1 cellular context compared by ENCODE assay signal in the genomic region with DNA sequence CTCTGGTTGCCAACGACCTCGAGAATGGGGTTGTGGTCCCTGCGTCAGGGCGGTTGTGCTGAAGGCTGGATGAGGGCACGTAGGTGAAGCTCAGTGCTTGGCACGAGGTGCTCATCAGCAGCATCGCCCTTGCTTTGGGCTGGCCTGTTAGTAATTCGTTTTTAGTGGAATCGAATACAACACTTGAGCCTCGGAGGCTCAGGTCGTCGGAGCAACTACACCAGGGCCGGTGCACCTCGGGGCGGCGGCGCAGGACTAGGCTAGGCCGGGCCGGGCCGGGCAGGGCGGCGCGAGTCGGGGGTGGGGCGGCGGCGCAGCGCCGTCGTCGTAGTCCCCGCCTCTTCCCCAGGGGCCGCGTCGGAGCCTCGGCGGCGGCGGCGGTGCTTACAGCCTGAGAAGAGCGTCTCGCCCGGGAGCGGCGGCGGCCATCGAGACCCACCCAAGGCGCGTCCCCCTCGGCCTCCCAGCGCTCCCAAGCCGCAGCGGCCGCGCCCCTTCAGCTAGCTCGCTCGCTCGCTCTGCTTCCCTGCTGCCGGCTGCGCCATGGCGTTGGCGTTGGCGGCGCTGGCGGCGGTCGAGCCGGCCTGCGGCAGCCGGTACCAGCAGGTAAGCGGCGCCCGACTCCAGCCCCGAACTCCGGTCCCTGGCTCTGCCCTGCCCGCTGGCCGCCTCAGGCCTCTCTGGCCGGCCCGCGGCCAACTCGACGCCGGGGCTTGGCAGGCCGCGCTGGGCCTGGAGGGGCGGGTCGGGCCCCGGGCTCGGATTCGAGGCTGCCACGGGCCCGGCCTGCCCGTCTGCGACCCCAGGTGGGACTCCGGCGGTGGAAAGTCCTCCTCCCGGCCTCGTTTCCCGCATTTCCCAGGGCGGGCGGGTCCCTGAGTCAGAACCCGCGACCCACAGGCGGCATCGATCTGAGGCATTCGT.
TF ChIP-seq lines count a peak whose summit lies in the region.

A gene with protein sequence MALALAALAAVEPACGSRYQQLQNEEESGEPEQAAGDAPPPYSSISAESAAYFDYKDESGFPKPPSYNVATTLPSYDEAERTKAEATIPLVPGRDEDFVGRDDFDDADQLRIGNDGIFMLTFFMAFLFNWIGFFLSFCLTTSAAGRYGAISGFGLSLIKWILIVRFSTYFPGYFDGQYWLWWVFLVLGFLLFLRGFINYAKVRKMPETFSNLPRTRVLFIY (plus strand): TSS at position 348 of the 924 bp plus-strand sequence. CDS start 196 bp downstream, at position 544.

TF ChIP-seq in WTC11, 78 proteins besides CTCF, POLR2A, EP300 and RAD21 (continued from another document):
- TF ChIP-seq, protein P1, sequence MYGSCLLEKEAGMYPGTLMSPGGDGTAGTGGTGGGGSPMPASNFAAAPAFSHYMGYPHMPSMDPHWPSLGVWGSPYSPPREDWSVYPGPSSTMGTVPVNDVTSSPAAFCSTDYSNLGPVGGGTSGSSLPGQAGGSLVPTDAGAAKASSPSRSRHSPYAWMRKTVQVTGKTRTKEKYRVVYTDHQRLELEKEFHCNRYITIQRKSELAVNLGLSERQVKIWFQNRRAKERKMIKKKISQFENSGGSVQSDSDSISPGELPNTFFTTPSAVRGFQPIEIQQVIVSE (CRISPR knock-in tag; IDR thresholded peaks at IDR 0.05; ENCODE audit: borderline replicate concordance): no peak
- TF ChIP-seq, protein P2, sequence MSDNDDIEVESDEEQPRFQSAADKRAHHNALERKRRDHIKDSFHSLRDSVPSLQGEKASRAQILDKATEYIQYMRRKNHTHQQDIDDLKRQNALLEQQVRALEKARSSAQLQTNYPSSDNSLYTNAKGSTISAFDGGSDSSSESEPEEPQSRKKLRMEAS (CRISPR knock-in tag; IDR thresholded peaks at IDR 0.05): peak; percentile 73; the same call in 1 of the 2 replicates
- 0 out of 2 replicates have a peak, but pooled peaks have one; percentile 11 for TF ChIP-seq TEAD1 (CRISPR knock-in tag; IDR thresholded peaks at IDR 0.05)
- TF ChIP-seq ZNF232 (CRISPR knock-in tag; IDR thresholded peaks at IDR 0.05): 0 out of 2 replicates have a peak, but pooled peaks have one; percentile 14
- TF ChIP-seq, protein P3, sequence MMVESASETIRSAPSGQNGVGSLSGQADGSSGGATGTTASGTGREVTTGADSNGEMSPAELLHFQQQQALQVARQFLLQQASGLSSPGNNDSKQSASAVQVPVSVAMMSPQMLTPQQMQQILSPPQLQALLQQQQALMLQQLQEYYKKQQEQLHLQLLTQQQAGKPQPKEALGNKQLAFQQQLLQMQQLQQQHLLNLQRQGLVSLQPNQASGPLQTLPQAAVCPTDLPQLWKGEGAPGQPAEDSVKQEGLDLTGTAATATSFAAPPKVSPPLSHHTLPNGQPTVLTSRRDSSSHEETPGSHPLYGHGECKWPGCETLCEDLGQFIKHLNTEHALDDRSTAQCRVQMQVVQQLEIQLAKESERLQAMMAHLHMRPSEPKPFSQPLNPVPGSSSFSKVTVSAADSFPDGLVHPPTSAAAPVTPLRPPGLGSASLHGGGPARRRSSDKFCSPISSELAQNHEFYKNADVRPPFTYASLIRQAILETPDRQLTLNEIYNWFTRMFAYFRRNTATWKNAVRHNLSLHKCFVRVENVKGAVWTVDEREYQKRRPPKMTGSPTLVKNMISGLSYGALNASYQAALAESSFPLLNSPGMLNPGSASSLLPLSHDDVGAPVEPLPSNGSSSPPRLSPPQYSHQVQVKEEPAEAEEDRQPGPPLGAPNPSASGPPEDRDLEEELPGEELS (CRISPR knock-in tag; IDR thresholded peaks at IDR 0.05): peak; percentile 9; the same call in 1 of the 2 replicates
- 0 out of 2 replicates have a peak, but pooled peaks have one; percentile 19 for TF ChIP-seq ZNF121 (CRISPR knock-in tag; IDR thresholded peaks at IDR 0.05)
- peak; percentile 95 for TF ChIP-seq ETV6 (CRISPR knock-in tag; IDR thresholded peaks at IDR 0.05)
- TF ChIP-seq JAZF1 (CRISPR knock-in tag; IDR thresholded peaks at IDR 0.05): no peak
- no peak for TF ChIP-seq CREB1 (CRISPR knock-in tag; IDR thresholded peaks at IDR 0.05)
- TF ChIP-seq SP1 (CRISPR knock-in tag; conservative IDR thresholded peaks at IDR 0.05): peak; percentile 76
- no peak for TF ChIP-seq ZBTB21 (CRISPR knock-in tag; IDR thresholded peaks at IDR 0.05; ENCODE audit: borderline replicate concordance)
- TF ChIP-seq, protein P4, sequence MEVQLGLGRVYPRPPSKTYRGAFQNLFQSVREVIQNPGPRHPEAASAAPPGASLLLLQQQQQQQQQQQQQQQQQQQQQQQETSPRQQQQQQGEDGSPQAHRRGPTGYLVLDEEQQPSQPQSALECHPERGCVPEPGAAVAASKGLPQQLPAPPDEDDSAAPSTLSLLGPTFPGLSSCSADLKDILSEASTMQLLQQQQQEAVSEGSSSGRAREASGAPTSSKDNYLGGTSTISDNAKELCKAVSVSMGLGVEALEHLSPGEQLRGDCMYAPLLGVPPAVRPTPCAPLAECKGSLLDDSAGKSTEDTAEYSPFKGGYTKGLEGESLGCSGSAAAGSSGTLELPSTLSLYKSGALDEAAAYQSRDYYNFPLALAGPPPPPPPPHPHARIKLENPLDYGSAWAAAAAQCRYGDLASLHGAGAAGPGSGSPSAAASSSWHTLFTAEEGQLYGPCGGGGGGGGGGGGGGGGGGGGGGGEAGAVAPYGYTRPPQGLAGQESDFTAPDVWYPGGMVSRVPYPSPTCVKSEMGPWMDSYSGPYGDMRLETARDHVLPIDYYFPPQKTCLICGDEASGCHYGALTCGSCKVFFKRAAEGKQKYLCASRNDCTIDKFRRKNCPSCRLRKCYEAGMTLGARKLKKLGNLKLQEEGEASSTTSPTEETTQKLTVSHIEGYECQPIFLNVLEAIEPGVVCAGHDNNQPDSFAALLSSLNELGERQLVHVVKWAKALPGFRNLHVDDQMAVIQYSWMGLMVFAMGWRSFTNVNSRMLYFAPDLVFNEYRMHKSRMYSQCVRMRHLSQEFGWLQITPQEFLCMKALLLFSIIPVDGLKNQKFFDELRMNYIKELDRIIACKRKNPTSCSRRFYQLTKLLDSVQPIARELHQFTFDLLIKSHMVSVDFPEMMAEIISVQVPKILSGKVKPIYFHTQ (CRISPR knock-in tag; IDR thresholded peaks at IDR 0.05): no peak
- peak; percentile 98 for TF ChIP-seq KAT7 (CRISPR knock-in tag; IDR thresholded peaks at IDR 0.05; ENCODE audit: borderline replicate concordance)
- TF ChIP-seq ELF4 (CRISPR knock-in tag; IDR thresholded peaks at IDR 0.05; ENCODE audit: low read depth): peak; percentile 64; the same call in 1 of the 2 replicates
- TF ChIP-seq GABPB1 (CRISPR knock-in tag; IDR thresholded peaks at IDR 0.05): peak; percentile 32
- TF ChIP-seq, protein P5, sequence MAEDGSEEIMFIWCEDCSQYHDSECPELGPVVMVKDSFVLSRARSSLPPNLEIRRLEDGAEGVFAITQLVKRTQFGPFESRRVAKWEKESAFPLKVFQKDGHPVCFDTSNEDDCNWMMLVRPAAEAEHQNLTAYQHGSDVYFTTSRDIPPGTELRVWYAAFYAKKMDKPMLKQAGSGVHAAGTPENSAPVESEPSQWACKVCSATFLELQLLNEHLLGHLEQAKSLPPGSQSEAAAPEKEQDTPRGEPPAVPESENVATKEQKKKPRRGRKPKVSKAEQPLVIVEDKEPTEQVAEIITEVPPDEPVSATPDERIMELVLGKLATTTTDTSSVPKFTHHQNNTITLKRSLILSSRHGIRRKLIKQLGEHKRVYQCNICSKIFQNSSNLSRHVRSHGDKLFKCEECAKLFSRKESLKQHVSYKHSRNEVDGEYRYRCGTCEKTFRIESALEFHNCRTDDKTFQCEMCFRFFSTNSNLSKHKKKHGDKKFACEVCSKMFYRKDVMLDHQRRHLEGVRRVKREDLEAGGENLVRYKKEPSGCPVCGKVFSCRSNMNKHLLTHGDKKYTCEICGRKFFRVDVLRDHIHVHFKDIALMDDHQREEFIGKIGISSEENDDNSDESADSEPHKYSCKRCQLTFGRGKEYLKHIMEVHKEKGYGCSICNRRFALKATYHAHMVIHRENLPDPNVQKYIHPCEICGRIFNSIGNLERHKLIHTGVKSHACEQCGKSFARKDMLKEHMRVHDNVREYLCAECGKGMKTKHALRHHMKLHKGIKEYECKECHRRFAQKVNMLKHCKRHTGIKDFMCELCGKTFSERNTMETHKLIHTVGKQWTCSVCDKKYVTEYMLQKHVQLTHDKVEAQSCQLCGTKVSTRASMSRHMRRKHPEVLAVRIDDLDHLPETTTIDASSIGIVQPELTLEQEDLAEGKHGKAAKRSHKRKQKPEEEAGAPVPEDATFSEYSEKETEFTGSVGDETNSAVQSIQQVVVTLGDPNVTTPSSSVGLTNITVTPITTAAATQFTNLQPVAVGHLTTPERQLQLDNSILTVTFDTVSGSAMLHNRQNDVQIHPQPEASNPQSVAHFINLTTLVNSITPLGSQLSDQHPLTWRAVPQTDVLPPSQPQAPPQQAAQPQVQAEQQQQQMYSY (CRISPR knock-in tag; IDR thresholded peaks at IDR 0.05): 0 out of 2 replicates have a peak, but pooled peaks have one; percentile 26
- TF ChIP-seq, protein P6, sequence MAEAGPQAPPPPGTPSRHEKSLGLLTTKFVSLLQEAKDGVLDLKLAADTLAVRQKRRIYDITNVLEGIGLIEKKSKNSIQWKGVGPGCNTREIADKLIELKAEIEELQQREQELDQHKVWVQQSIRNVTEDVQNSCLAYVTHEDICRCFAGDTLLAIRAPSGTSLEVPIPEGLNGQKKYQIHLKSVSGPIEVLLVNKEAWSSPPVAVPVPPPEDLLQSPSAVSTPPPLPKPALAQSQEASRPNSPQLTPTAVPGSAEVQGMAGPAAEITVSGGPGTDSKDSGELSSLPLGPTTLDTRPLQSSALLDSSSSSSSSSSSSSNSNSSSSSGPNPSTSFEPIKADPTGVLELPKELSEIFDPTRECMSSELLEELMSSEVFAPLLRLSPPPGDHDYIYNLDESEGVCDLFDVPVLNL (CRISPR knock-in tag; IDR thresholded peaks at IDR 0.05; ENCODE audit: borderline replicate concordance, low read depth): peak; percentile 57
- TF ChIP-seq, protein P7, sequence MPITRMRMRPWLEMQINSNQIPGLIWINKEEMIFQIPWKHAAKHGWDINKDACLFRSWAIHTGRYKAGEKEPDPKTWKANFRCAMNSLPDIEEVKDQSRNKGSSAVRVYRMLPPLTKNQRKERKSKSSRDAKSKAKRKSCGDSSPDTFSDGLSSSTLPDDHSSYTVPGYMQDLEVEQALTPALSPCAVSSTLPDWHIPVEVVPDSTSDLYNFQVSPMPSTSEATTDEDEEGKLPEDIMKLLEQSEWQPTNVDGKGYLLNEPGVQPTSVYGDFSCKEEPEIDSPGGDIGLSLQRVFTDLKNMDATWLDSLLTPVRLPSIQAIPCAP (CRISPR knock-in tag; IDR thresholded peaks at IDR 0.05): peak; percentile 7; the same call in 1 of the 2 replicates
- no peak for TF ChIP-seq ZNF219 (CRISPR knock-in tag; IDR thresholded peaks at IDR 0.05; ENCODE audit: borderline replicate concordance)
- TF ChIP-seq, protein P8, sequence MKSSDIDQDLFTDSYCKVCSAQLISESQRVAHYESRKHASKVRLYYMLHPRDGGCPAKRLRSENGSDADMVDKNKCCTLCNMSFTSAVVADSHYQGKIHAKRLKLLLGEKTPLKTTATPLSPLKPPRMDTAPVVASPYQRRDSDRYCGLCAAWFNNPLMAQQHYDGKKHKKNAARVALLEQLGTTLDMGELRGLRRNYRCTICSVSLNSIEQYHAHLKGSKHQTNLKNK (CRISPR knock-in tag; IDR thresholded peaks at IDR 0.05): no peak
- no peak for TF ChIP-seq GTF2I (CRISPR knock-in tag; conservative IDR thresholded peaks at IDR 0.05)
- TF ChIP-seq RELA (CRISPR knock-in tag; IDR thresholded peaks at IDR 0.05; ENCODE audit: borderline replicate concordance): peak; percentile 93; the same call in 1 of the 2 replicates
- TF ChIP-seq, protein P9, sequence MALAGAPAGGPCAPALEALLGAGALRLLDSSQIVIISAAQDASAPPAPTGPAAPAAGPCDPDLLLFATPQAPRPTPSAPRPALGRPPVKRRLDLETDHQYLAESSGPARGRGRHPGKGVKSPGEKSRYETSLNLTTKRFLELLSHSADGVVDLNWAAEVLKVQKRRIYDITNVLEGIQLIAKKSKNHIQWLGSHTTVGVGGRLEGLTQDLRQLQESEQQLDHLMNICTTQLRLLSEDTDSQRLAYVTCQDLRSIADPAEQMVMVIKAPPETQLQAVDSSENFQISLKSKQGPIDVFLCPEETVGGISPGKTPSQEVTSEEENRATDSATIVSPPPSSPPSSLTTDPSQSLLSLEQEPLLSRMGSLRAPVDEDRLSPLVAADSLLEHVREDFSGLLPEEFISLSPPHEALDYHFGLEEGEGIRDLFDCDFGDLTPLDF (CRISPR knock-in tag; IDR thresholded peaks at IDR 0.05): no peak
- peak; percentile 95 for TF ChIP-seq FOXP1 (CRISPR knock-in tag; IDR thresholded peaks at IDR 0.05; ENCODE audit: borderline replicate concordance)
